1 cellular context compared by ENCODE assay signal in the genomic region with DNA sequence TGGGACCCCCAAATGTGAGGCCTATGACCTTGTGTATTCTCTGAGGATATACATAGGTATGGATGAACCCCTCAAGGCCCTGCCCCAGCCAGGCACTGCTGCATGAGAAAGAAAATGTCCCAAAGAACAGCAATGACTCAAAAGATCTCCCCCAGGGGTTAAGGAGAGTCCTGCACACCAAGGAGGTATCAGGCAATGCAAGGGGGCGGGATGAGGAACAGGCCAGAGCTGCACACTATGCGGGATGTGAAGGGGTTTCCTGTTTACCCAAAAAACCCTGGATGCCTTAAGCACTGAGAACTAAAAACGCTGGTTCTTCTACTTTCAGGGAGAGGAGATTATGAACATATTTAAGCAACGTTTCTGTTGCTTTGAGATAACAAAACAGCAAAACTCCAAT.
TF ChIP-seq lines count a peak whose summit lies in the region.

No MANE protein-coding gene starts in this region.

TF ChIP-seq in IMR-90, 13 proteins besides CTCF, POLR2A, EP300 and RAD21 (continued from another document):
- TF ChIP-seq, protein P1, sequence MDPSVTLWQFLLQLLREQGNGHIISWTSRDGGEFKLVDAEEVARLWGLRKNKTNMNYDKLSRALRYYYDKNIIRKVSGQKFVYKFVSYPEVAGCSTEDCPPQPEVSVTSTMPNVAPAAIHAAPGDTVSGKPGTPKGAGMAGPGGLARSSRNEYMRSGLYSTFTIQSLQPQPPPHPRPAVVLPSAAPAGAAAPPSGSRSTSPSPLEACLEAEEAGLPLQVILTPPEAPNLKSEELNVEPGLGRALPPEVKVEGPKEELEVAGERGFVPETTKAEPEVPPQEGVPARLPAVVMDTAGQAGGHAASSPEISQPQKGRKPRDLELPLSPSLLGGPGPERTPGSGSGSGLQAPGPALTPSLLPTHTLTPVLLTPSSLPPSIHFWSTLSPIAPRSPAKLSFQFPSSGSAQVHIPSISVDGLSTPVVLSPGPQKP (IDR thresholded peaks at IDR 0.05; ENCODE audit: borderline replicate concordance, low read depth, low read length), result no peak
- TF ChIP-seq RCOR1 (IDR thresholded peaks at IDR 0.05; ENCODE audit: insufficient replicate concordance, low read length), result no peak
- no peak for TF ChIP-seq BHLHE40 (IDR thresholded peaks at IDR 0.05; ENCODE audit: low read depth, low read length)
TF ChIP-seq in IMR-90: peak in this region for 0.
